Comparison of ENCODE assay signal across 12 cellular contexts in genomic region chr1:84780000-84780716, GRCh38.
DNase-seq lines count a peak whose midpoint lies in the region; ATAC-seq and TF ChIP-seq lines count a peak whose summit lies in the region.
"Had no signal": no experiment of that assay in that cellular context is flagged by ENCODE, and none has a peak within 500 bp of the region (broad histone marks: within the 10 kb centered on the region; RNA-seq: fewer than 3 reads in every experiment).

No MANE protein-coding gene starts in this region.

- no peak for TF ChIP-seq POLR2A in HCT116 (IDR thresholded peaks at IDR 0.05; ENCODE audit: borderline replicate concordance, extremely low read depth, insufficient read depth, insufficient read length)

- intact Hi-C loops in HCT116 (cut with micrococcal nuclease): no loop called here

- no peak overlapping the region for H3K9ac ChIP-seq in HCT116 (ENCODE audit: low read length)
- H3K9ac ChIP-seq: neural progenitor cell had no signal

- POLR2A ChIA-PET in HCT116 (lab: Charles Lee): no interaction called here

- H3K9me2 ChIP-seq in HCT116 (ENCODE audit: insufficient read depth): no peaks in the 10 kb centered on the region

- peak; percentile 94 to 95 for DNase-seq in AML-193 (lab: John Stamatoyannopoulos, UW)
- DNase-seq in HCT116 (ENCODE audit: low read depth, low spot score): no peak
- DNase-seq in SKM-1 treated with dmso at 0.1 percent for 144 hours (lab: John Stamatoyannopoulos, UW; ENCODE audit: unreplicated experiment): peak; percentile 86
- peak; percentile 63 to 81 for DNase-seq in foreskin fibroblast
- no peak for DNase-seq in GM10266 (ENCODE audit: extremely low spot score)
- no peak for DNase-seq in BE2C
- DNase-seq: dorsolateral prefrontal cortex; H7; stimulated activated CD4-positive, alpha-beta T cell treated with anti-CD3 and anti-CD28 coated beads, Interleukin-4, amount 100 ng/mL, for 4 hours had no signal

- no peak for ATAC-seq in HCT116
- ATAC-seq in GM18498 (IDR thresholded peaks at IDR 0.05; ENCODE audit: unreplicated experiment): no peak
- ATAC-seq in HG02885 (IDR thresholded peaks at IDR 0.05; ENCODE audit: poor library complexity, unreplicated experiment): no peak

- H4K20me1 ChIP-seq in HCT116 (ENCODE audit: insufficient read depth): no peaks in the 10 kb centered on the region

- H3K27me3 ChIP-seq in HCT116 (ENCODE audit: insufficient read depth, low read length): no peaks in the 10 kb centered on the region
- H3K27me3 ChIP-seq in BE2C: no peaks in the 10 kb centered on the region
- H3K27me3 ChIP-seq: dorsolateral prefrontal cortex, neural progenitor cell had no signal

- H3K27ac ChIP-seq in HCT116 (ENCODE audit: low read depth, low read length): no peak overlapping the region
- H3K27ac ChIP-seq: neural progenitor cell had no signal

- no peaks in the 10 kb centered on the region for H3K9me3 ChIP-seq in HCT116 (ENCODE audit: control insufficient read depth in 1 of 2, insufficient read depth in 1 of 2, low read depth in 1 of 2, low read length in 2 of 2)
- no peaks in the 10 kb centered on the region for H3K9me3 ChIP-seq in BE2C

- no peaks in the 10 kb centered on the region for H3K79me2 ChIP-seq in HCT116 (ENCODE audit: insufficient read depth, low read length)

- no peaks in the 10 kb centered on the region for H3K36me3 ChIP-seq in HCT116 (ENCODE audit: control insufficient read depth in 1 of 2, insufficient read depth in 2 of 2, low read length in 2 of 2)
- H3K36me3 ChIP-seq in BE2C: no peaks in the 10 kb centered on the region
- H3K36me3 ChIP-seq: neural progenitor cell had no signal

- no TSS peak for BruUV-seq in HCT116 (replicated peaks; lab: Mats Ljungman, UMichigan)

- TF ChIP-seq RAD21 in HCT116 (IDR thresholded peaks at IDR 0.05; ENCODE audit: low read depth): no peak

- no peak overlapping the region for H2AFZ ChIP-seq in HCT116 (ENCODE audit: low read depth, low read length, poor library complexity, severe bottlenecking)
- H2AFZ ChIP-seq: neural progenitor cell had no signal

- H3K4me2 ChIP-seq in HCT116 (ENCODE audit: low read length): no peak overlapping the region
- H3K4me2 ChIP-seq: neural progenitor cell had no signal

- RAD21 ChIA-PET in HCT116 (lab: Charles Lee; ENCODE audit: low non-redundant PET in 1 of 2, low total read pairs in 2 of 2, uncharacterized antibody in 2 of 2, unreplicated experiment in 2 of 2): no interaction called here

- no peak for TF ChIP-seq CTCF in HCT116 (IDR thresholded peaks at IDR 0.05 in 2 of 3, conservative IDR thresholded peaks at IDR 0.05 in 1 of 3; ENCODE audit: borderline replicate concordance in 1 of 3, insufficient read depth in 1 of 3, low read depth in 2 of 3, low read length in 2 of 3)
- TF ChIP-seq CTCF in foreskin fibroblast (IDR thresholded peaks at IDR 0.05; ENCODE audit: low read depth, low read length): no peak
- no peak for TF ChIP-seq CTCF in GM10266 (IDR thresholded peaks at IDR 0.05; ENCODE audit: control insufficient read depth, insufficient read depth, low read depth, missing control alignments)
- TF ChIP-seq CTCF in BE2C (IDR thresholded peaks at IDR 0.05; ENCODE audit: low read depth, low read length): no peak

- CTCF ChIA-PET in HCT116 (lab: Charles Lee): no interaction called here

- H3K4me1 ChIP-seq in HCT116 (ENCODE audit: control insufficient read depth in 1 of 2, insufficient read depth in 2 of 2, low read length in 2 of 2) (peaks cover 0 to 9% of the 10 kb centered on the region in 2 experiments; a peak in 3 of 4 replicates), BE2C (no peaks in the 10 kb centered on the region)
- H3K4me1 ChIP-seq: neural progenitor cell had no signal

- H3K4me3 ChIP-seq in HCT116 (replicated peaks in 1 of 2; ENCODE audit: low read depth in 1 of 2, low read length in 2 of 2): no peak overlapping the region
- H3K4me3 ChIP-seq in foreskin fibroblast (ENCODE audit: low read depth in 1 of 2, low read length in 2 of 2): no peak overlapping the region
- H3K4me3 ChIP-seq in BE2C (ENCODE audit: low read depth, low read length): no peak overlapping the region
- H3K4me3 ChIP-seq: dorsolateral prefrontal cortex, neural progenitor cell had no signal

TF ChIP-seq in HCT116, 20 proteins besides CTCF, POLR2A, EP300 and RAD21:
- TF ChIP-seq ATF3 (IDR thresholded peaks at IDR 0.05) (no peak), REST (IDR thresholded peaks at IDR 0.05; ENCODE audit: low read depth) (no peak), CEBPB (IDR thresholded peaks at IDR 0.05; ENCODE audit: low read depth) (0 out of 2 replicates have a peak, but pooled peaks have one; percentile 30)

Comparison
In these comparisons a context has a peak if more than half of its experiments do, and no peak if none do; other contexts are left out.
1. DNase-seq: peak in AML-193 (2 of 2), SKM-1 treated with dmso at 0.1 percent for 144 hours (single experiment) and foreskin fibroblast (2 of 2); none in HCT116 (single experiment), GM10266 (single experiment) and BE2C (single experiment).